In genomic region chr20:18973499-18974173, GRCh38 we compare ENCODE assay signal across 20 cellular contexts.
A peak's percentile ranks its signal among the peaks of the same experiment; 100 is the strongest.
DNase-seq lines count a peak whose midpoint lies in the region; ATAC-seq and TF ChIP-seq lines count a peak whose summit lies in the region.
"Had no signal": no experiment of that assay in that cellular context is flagged by ENCODE, and none has a peak within 500 bp of the region (broad histone marks: within the 10 kb centered on the region; RNA-seq: fewer than 3 reads in every experiment).

No MANE protein-coding gene starts in this region.

- H3K4me3 ChIP-seq in MG63 (no peak overlapping the region), lung (no peak overlapping the region), suprapubic skin (no peak overlapping the region)
- H3K4me3 ChIP-seq: esophagus squamous epithelium, SJSA1 had no signal

- H3K9me3 ChIP-seq in MG63 (no peaks in the 10 kb centered on the region), lung (ENCODE audit: control insufficient read depth in 2 of 2, insufficient read depth in 1 of 2, low read length in 1 of 2) (peaks cover 0 to 6% of the 10 kb centered on the region in 2 donors), suprapubic skin (no peaks in the 10 kb centered on the region)
- H3K9me3 ChIP-seq: esophagus squamous epithelium, SJSA1 had no signal

- H3K27me3 ChIP-seq in MG63 (no peaks in the 10 kb centered on the region), lung (ENCODE audit: control insufficient read depth, insufficient read depth) (no peaks in the 10 kb centered on the region), suprapubic skin (no peaks in the 10 kb centered on the region)
- H3K27me3 ChIP-seq: esophagus squamous epithelium, SJSA1 had no signal

- ATAC-seq in esophagus mucosa (peak; percentile 84), lung (ENCODE audit: insufficient read depth, low FRiP score) (peak; percentile 51)

- H3K36me3 ChIP-seq in MG63, result no peaks in the 10 kb centered on the region
- H3K36me3 ChIP-seq in lung (ENCODE audit: control insufficient read depth in 2 of 2, insufficient read depth in 2 of 2, low read length in 2 of 2), result no peaks in the 10 kb centered on the region
- H3K36me3 ChIP-seq in suprapubic skin, result no peaks in the 10 kb centered on the region
- H3K36me3 ChIP-seq: esophagus squamous epithelium, SJSA1 had no signal

- TF ChIP-seq CTCF in lung (IDR thresholded peaks at IDR 0.05; ENCODE audit: control extremely low read depth, extremely low read depth) (no peak), suprapubic skin (IDR thresholded peaks at IDR 0.05) (no peak)

- H3K4me1 ChIP-seq in lung (ENCODE audit: control insufficient read depth in 2 of 2, insufficient read depth in 2 of 2, low read length in 2 of 2) (no peaks in the 10 kb centered on the region), suprapubic skin (peaks cover 28% of the 10 kb centered on the region)
- H3K4me1 ChIP-seq: SJSA1 had no signal

- DNase-seq in MG63 (peak; percentile 22), lung (ENCODE audit: low spot score) (no peak), suprapubic skin (ENCODE audit: low spot score in 2 of 2) (peak in 1 of 2 donors; percentile 83), cortex of kidney (lab: John Stamatoyannopoulos, UW) (no peak), DMS 273 treated with DMSO at 0.1 percent for 48 hours (lab: John Stamatoyannopoulos, UW) (no peak), posterior cingulate gyrus (no peak)
- DNase-seq in stimulated activated CD4-positive, alpha-beta T cell treated with anti-CD3 and anti-CD28 coated beads, Interleukin-1b, Interleukin-23, amount 100 ng/mL, for 48 hours, result no peak
- DNase-seq: ACHN; activated CD4-positive, alpha-beta memory T cell treated with anti-CD3 and anti-CD28 coated beads, Interleukin-2, amount 10 ng/mL, durations not matched to agents 7 days and 5 days; activated naive CD4-positive, alpha-beta T cell treated with anti-CD3 and anti-CD28 coated beads, Interleukin-2, amount 50 U/mL, for 16 hours; activated T-cell treated with anti-CD3 and anti-CD28 coated beads, Interleukin-2, amount 50 U/mL, for 24 hours; DMS53; esophagus squamous epithelium; NCI-H1092 treated with DMSO at 0.1 percent for 48 hours; NCI-H526; retina; stimulated activated CD4-positive, alpha-beta T cell treated with anti-CD3 and anti-CD28 coated beads, Interleukin-2, amount 100 ng/mL, for 24 hours had no signal

- H3K27ac ChIP-seq in lung (ENCODE audit: low read depth in 1 of 2, low read length in 1 of 2), result no peak overlapping the region
- peak overlapping the region; percentile 42 for H3K27ac ChIP-seq in suprapubic skin
- H3K27ac ChIP-seq: esophagus squamous epithelium, KMS-11, SJSA1 had no signal

- no peak for TF ChIP-seq POLR2A in suprapubic skin (IDR thresholded peaks at IDR 0.05)

- intact Hi-C loops in posterior cingulate gyrus (cut with DNase I), result no loop called here

- no peak for TF ChIP-seq EP300 in suprapubic skin (IDR thresholded peaks at IDR 0.05)

- WGBS in lung, 2 donors, result 72% methylated on average over 7 of the region's 7 CpGs
- WGBS in suprapubic skin, result 32% methylated on average over 7 of the region's 7 CpGs
